ENCODE assay signal across 30 cellular contexts in genomic region chr3:1830851-1831250, GRCh38.
"Had no signal": no experiment of that assay in that cellular context is flagged by ENCODE, and none has a peak within 500 bp of the region (broad histone marks: within the 10 kb centered on the region; RNA-seq: fewer than 3 reads in every experiment).

No MANE protein-coding gene starts in this region.

- H3K27me3 ChIP-seq: heart left ventricle, neural progenitor cell, neutrophil, stomach, testis, thyroid gland, transverse colon, upper lobe of right lung had no signal

- H3K4me3 Mint-ChIP-seq: immature natural killer cell; memory B cell; naive B cell; natural killer cell; nephron progenitor cell; neural progenitor cell; stimulated activated naive B cell treated with anti-CD40 and anti-IgM and Interleukin-4, amounts not matched to agents 10 μg/mL and 1 μg/mL and 100 μg/mL, for 72 hours had no signal

- H3K9me3 Mint-ChIP-seq: memory B cell, nephron progenitor cell, neural progenitor cell had no signal

- H3K4me1 ChIP-seq: heart left ventricle, left ventricle myocardium inferior, neural progenitor cell, psoas muscle, stomach, testis, thyroid gland, transverse colon, upper lobe of right lung had no signal

- H3K9me3 ChIP-seq: heart left ventricle, left ventricle myocardium inferior, psoas muscle, stomach, testis, thyroid gland, transverse colon, upper lobe of right lung had no signal

- H3K27me3 Mint-ChIP-seq: memory B cell; naive B cell; stimulated activated naive B cell treated with anti-CD40 and anti-IgM and Interleukin-4, amounts not matched to agents 10 μg/mL and 1 μg/mL and 100 μg/mL, for 72 hours had no signal

- H3K9ac ChIP-seq: neural progenitor cell, parathyroid adenoma had no signal

- H2AFZ ChIP-seq: neural progenitor cell had no signal

- H3K4me2 ChIP-seq: neural progenitor cell had no signal

- ATAC-seq: heart left ventricle; left cardiac atrium; natural killer cell; psoas muscle; right cardiac atrium; sciatic nerve; stimulated activated naive B cell treated with anti-CD40 and anti-IgM and Interleukin-4, amounts not matched to agents 10 μg/mL and 1 μg/mL and 100 μg/mL, for 72 hours; stimulated activated naive CD8-positive, alpha-beta T cell treated with anti-CD3 and anti-CD28 coated beads, Interleukin-15, Interleukin-2, amounts not matched to agents 100 U/mL and 50 U/mL, for 24 hours; upper lobe of right lung had no signal

- H3K36me3 ChIP-seq: heart left ventricle, left ventricle myocardium inferior, neural progenitor cell, neutrophil, stomach, thyroid gland, transverse colon, upper lobe of right lung had no signal

- H3K4me1 Mint-ChIP-seq: immature natural killer cell; memory B cell; naive B cell; natural killer cell; nephron progenitor cell; stimulated activated naive B cell treated with anti-CD40 and anti-IgM and Interleukin-4, amounts not matched to agents 10 μg/mL and 1 μg/mL and 100 μg/mL, for 72 hours had no signal

- DNase-seq: heart left ventricle; hypothalamus; immature natural killer cell; islet precursor cell; left cardiac atrium; left ventricle myocardium inferior; naive B cell; natural killer cell; nephron progenitor cell; occipital lobe; psoas muscle; right cardiac atrium; stimulated activated CD4-positive, alpha-beta T cell treated with anti-CD3 and anti-CD28 coated beads, Interleukin-12 subunit alpha, Interleukin-12 subunit beta, amount 100 ng/mL, for 4 hours; stimulated activated CD4-positive, alpha-beta T cell treated with anti-CD3 and anti-CD28 coated beads, Interleukin-15, amount 100 ng/mL, for 24 hours; stimulated activated CD4-positive, alpha-beta T cell treated with anti-CD3 and anti-CD28 coated beads, Interleukin-2, amount 100 ng/mL, for 24 hours; stimulated activated CD4-positive, alpha-beta T cell treated with anti-CD3 and anti-CD28 coated beads, Interleukin-4, amount 100 ng/mL, for 1 hour; stimulated activated naive B cell treated with anti-CD40 and anti-IgM and Interleukin-4, amounts not matched to agents 10 μg/mL and 1 μg/mL and 100 μg/mL, for 72 hours; stimulated activated naive CD8-positive, alpha-beta T cell treated with anti-CD3 and anti-CD28 coated beads, Interleukin-15, Interleukin-2, amounts not matched to agents 100 U/mL and 50 U/mL, for 24 hours; stomach; testis; thyroid gland; transverse colon; upper lobe of right lung had no signal

- H3K27ac Mint-ChIP-seq: immature natural killer cell; memory B cell; naive B cell; natural killer cell; nephron progenitor cell; neural progenitor cell; stimulated activated naive B cell treated with anti-CD40 and anti-IgM and Interleukin-4, amounts not matched to agents 10 μg/mL and 1 μg/mL and 100 μg/mL, for 72 hours had no signal

- H3K27ac ChIP-seq: heart left ventricle, left ventricle myocardium inferior, neural progenitor cell, neutrophil, parathyroid adenoma, psoas muscle, skin epidermis, stomach, testis, thyroid gland, transverse colon, upper lobe of right lung had no signal

- H3K79me2 ChIP-seq: parathyroid adenoma had no signal

- H3K4me3 ChIP-seq: heart left ventricle, left ventricle myocardium inferior, lung, neural progenitor cell, psoas muscle, skin epidermis, stomach, testis, thyroid gland, transverse colon, upper lobe of right lung had no signal

- H3K36me3 Mint-ChIP-seq: immature natural killer cell; memory B cell; naive B cell; neural progenitor cell; stimulated activated naive B cell treated with anti-CD40 and anti-IgM and Interleukin-4, amounts not matched to agents 10 μg/mL and 1 μg/mL and 100 μg/mL, for 72 hours had no signal
